ENCODE assay signal across 15 cellular contexts in the genomic region with DNA sequence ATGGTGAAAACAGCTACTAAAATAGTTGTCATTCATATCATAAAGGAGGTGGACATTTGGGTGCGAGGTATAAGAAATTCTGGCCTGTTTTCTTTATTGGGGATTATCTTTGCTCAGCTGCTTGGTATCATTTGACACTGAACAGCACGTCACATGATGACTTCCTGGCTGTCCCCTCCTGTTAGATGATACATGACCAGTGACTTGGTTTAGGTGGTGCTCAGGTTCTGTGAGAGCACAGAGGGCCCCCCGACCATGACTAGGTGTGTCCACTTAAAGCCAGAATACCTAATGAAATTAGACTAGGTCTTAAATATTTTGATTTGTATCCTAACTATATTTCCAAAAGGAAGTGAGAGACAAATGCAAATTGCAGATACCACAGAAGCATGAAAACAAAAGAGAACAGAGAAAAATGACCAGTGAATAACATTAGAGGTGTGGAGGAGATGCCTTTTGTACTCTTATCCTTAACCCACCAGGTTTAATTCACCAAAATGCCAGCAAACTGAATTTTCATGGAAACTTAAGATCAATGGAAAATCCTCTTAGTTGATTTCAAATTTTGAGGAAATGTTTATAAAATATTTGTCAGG. TPM values are rescaled to one million over a fixed set of nuclear protein-coding genes. Genes with fewer than 3 reads are reported as not detected.
DNase-seq lines count a peak whose midpoint lies in the region; ATAC-seq and TF ChIP-seq lines count a peak whose summit lies in the region.
"Had no signal": no experiment of that assay in that cellular context is flagged by ENCODE, and none has a peak within 500 bp of the region (broad histone marks: within the 10 kb centered on the region; RNA-seq: fewer than 3 reads in every experiment).

No MANE protein-coding gene starts in this region.

- H3K4me1 Mint-ChIP-seq in mesothelial cell of epicardium: no peaks in the 10 kb centered on the region

- H3K9me3 Mint-ChIP-seq in mesothelial cell of epicardium: no peaks in the 10 kb centered on the region
- H3K9me3 Mint-ChIP-seq: activated T-helper 1 cell treated with anti-CD3 and anti-CD28 coated beads, Interleukin-12 subunit alpha, Interleukin-12 subunit beta, Interleukin-2, Interleukin-4 antibody, amounts not matched to agents 30 ng/mL and 10 ng/mL and 1 ng/mL, durations not matched to agents 14 hours and 24 hours and 36 hours had no signal

- no peaks in the 10 kb centered on the region for H3K27me3 Mint-ChIP-seq in mesothelial cell of epicardium (ENCODE audit: low read depth)

- peak overlapping the region; percentile 71 for H3K27ac ChIP-seq in psoas muscle
- H3K27ac ChIP-seq: breast epithelium, pancreas had no signal

- H3K27me3 ChIP-seq in psoas muscle (ENCODE audit: insufficient read depth in 3 of 3, low read length in 2 of 3): no peaks in the 10 kb centered on the region
- H3K27me3 ChIP-seq: breast epithelium, MG63, pancreas had no signal

- ATAC-seq in GM18870 (IDR thresholded peaks at IDR 0.05; ENCODE audit: unreplicated experiment): peak; percentile 73
- ATAC-seq in GM21786 (IDR thresholded peaks at IDR 0.05; ENCODE audit: unreplicated experiment): peak; percentile 62
- ATAC-seq in HG03442 (IDR thresholded peaks at IDR 0.05; ENCODE audit: unreplicated experiment): peak; percentile 62
- peak; percentile 65 to 85 (median 81) for ATAC-seq in psoas muscle
- ATAC-seq: pancreas had no signal

- peaks cover 25% of the 10 kb centered on the region for H3K36me3 Mint-ChIP-seq in mesothelial cell of epicardium

- intact Hi-C loops in psoas muscle (cut with DNase I): no loop called here

- no peak overlapping the region for H3K27ac Mint-ChIP-seq in mesothelial cell of epicardium
- H3K27ac Mint-ChIP-seq: activated T-helper 1 cell treated with anti-CD3 and anti-CD28 coated beads, Interleukin-12 subunit alpha, Interleukin-12 subunit beta, Interleukin-2, Interleukin-4 antibody, amounts not matched to agents 30 ng/mL and 10 ng/mL and 1 ng/mL, durations not matched to agents 14 hours and 24 hours and 36 hours had no signal

- 21 to 33% (median 25%) methylated on average over 3 of the region's 3 CpGs for WGBS in psoas muscle, 3 donors

- H3K4me3 Mint-ChIP-seq in mesothelial cell of epicardium: no peak overlapping the region
- H3K4me3 Mint-ChIP-seq: activated T-helper 1 cell treated with anti-CD3 and anti-CD28 coated beads, Interleukin-12 subunit alpha, Interleukin-12 subunit beta, Interleukin-2, Interleukin-4 antibody, amounts not matched to agents 30 ng/mL and 10 ng/mL and 1 ng/mL, durations not matched to agents 14 hours and 24 hours and 36 hours had no signal

- H3K4me3 ChIP-seq in psoas muscle: no peak overlapping the region
- H3K4me3 ChIP-seq: breast epithelium, MG63, pancreas had no signal

- H3K36me3 ChIP-seq in psoas muscle (ENCODE audit: insufficient read depth in 1 of 2, low read depth in 1 of 2): peaks cover 2 to 10% of the 10 kb centered on the region in 2 donors
- H3K36me3 ChIP-seq: breast epithelium had no signal

- TF ChIP-seq CTCF in psoas muscle (IDR thresholded peaks at IDR 0.05) (no peak), mesothelial cell of epicardium (IDR thresholded peaks at IDR 0.05; ENCODE audit: unreplicated experiment) (no peak)

- DNase-seq in psoas muscle (no peak), mesothelial cell of epicardium (ENCODE audit: low spot score in 2 of 2, unreplicated experiment in 2 of 2) (no peak), H4 (ENCODE audit: low spot score) (no peak), AG08396 (ENCODE audit: low spot score) (no peak)
- DNase-seq: MG63; NCI-H446 treated with DMSO at 0.1 percent for 48 hours; pancreas; stimulated activated CD4-positive, alpha-beta T cell treated with anti-CD3 and anti-CD28 coated beads, Interleukin-2, amount 100 ng/mL, for 48 hours had no signal

- H3K9me3 ChIP-seq in psoas muscle: no peaks in the 10 kb centered on the region
- H3K9me3 ChIP-seq: breast epithelium, MG63, pancreas had no signal

- H3K4me1 ChIP-seq in psoas muscle: peaks cover 33% of the 10 kb centered on the region
- H3K4me1 ChIP-seq: breast epithelium, pancreas had no signal

RNA-seq across cellular contexts. Expression of gene GJD4, which starts 50.6 kb away (rescaled TPM):
- total RNA-seq in psoas muscle (not detected), mesothelial cell of epicardium (not detected in 3 replicates)
- under 1 TPM in 1 of 3 donors, not detected in 2; 0.03 TPM for polyA plus RNA-seq in psoas muscle
- total RNA-seq in H4 (2014; rRNA removed; shearing (Covaris generic)): not detected in 2 replicates
- total RNA-seq: activated T-helper 1 cell treated with anti-CD3 and anti-CD28 coated beads, Interleukin-12 subunit alpha, Interleukin-12 subunit beta, Interleukin-2, Interleukin-4 antibody, amounts not matched to agents 30 ng/mL and 10 ng/mL and 1 ng/mL, durations not matched to agents 14 hours and 24 hours and 36 hours; breast epithelium; epithelial cell of proximal tubule; lung microvascular endothelial cell; pancreas had no signal
